1 cellular context compared by ENCODE assay signal in the genomic region with DNA sequence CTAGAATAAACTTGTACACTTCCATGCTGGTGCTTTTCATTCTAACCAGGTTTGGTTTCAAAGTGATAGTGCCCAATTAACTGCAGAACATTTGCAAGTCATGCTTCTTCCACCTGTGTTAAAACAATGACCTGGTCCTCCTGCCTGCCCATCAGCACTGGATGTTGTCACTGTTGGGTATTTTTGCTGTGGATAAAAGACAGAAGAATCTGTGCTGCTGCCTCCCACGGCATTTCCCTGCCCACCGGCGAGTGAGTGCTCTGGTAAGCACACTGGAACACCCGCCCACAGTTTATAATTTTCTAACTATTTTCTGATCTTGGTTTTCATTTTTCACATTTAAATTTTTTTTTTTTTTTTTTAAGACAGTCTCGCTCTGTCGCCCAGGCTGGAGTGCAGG.
TF ChIP-seq lines count a peak whose summit lies in the region.

No MANE protein-coding gene starts in this region.

TF ChIP-seq in HEK293, 187 proteins besides CTCF, POLR2A, EP300 and RAD21 (continued from another document):
- TF ChIP-seq, protein P1, sequence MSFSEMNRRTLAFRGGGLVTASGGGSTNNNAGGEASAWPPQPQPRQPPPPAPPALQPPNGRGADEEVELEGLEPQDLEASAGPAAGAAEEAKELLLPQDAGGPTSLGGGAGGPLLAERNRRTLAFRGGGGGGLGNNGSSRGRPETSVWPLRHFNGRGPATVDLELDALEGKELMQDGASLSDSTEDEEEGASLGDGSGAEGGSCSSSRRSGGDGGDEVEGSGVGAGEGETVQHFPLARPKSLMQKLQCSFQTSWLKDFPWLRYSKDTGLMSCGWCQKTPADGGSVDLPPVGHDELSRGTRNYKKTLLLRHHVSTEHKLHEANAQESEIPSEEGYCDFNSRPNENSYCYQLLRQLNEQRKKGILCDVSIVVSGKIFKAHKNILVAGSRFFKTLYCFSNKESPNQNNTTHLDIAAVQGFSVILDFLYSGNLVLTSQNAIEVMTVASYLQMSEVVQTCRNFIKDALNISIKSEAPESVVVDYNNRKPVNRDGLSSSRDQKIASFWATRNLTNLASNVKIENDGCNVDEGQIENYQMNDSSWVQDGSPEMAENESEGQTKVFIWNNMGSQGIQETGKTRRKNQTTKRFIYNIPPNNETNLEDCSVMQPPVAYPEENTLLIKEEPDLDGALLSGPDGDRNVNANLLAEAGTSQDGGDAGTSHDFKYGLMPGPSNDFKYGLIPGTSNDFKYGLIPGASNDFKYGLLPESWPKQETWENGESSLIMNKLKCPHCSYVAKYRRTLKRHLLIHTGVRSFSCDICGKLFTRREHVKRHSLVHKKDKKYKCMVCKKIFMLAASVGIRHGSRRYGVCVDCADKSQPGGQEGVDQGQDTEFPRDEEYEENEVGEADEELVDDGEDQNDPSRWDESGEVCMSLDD (tag by site-specific recombination; IDR thresholded peaks at IDR 0.05), result no peak
- TF ChIP-seq, protein P2, sequence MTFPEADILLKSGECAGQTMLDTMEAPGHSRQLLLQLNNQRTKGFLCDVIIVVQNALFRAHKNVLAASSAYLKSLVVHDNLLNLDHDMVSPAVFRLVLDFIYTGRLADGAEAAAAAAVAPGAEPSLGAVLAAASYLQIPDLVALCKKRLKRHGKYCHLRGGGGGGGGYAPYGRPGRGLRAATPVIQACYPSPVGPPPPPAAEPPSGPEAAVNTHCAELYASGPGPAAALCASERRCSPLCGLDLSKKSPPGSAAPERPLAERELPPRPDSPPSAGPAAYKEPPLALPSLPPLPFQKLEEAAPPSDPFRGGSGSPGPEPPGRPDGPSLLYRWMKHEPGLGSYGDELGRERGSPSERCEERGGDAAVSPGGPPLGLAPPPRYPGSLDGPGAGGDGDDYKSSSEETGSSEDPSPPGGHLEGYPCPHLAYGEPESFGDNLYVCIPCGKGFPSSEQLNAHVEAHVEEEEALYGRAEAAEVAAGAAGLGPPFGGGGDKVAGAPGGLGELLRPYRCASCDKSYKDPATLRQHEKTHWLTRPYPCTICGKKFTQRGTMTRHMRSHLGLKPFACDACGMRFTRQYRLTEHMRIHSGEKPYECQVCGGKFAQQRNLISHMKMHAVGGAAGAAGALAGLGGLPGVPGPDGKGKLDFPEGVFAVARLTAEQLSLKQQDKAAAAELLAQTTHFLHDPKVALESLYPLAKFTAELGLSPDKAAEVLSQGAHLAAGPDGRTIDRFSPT (tag by site-specific recombination; IDR thresholded peaks at IDR 0.05), result no peak
- TF ChIP-seq ZNF426 (tag by site-specific recombination; IDR thresholded peaks at IDR 0.05) (no peak), ZNF660 (tag by site-specific recombination; IDR thresholded peaks at IDR 0.05) (no peak), PRDM1 (tag by site-specific recombination; IDR thresholded peaks at IDR 0.05) (no peak), ZNF175 (tag by site-specific recombination; IDR thresholded peaks at IDR 0.05) (no peak)
TF ChIP-seq in HEK293: peak in this region for 3.
